9 cellular contexts compared by ENCODE assay signal in genomic region chr12:98154850-98155249, GRCh38.
DNase-seq lines count a peak whose midpoint lies in the region; ATAC-seq and TF ChIP-seq lines count a peak whose summit lies in the region.
"Had no signal": no experiment of that assay in that cellular context is flagged by ENCODE, and none has a peak within 500 bp of the region (broad histone marks: within the 10 kb centered on the region; RNA-seq: fewer than 3 reads in every experiment).

No MANE protein-coding gene starts in this region.

- no peaks in the 10 kb centered on the region for H3K9me3 ChIP-seq in MG63
- no peaks in the 10 kb centered on the region for H3K9me3 ChIP-seq in osteoblast (ENCODE audit: low read depth, low read length)

- H3K79me2 ChIP-seq in osteoblast (ENCODE audit: insufficient read depth, low read length): no peaks in the 10 kb centered on the region

- H3K36me3 ChIP-seq in MG63: no peaks in the 10 kb centered on the region
- no peaks in the 10 kb centered on the region for H3K36me3 ChIP-seq in osteoblast (ENCODE audit: insufficient read depth, low read length)

- peak; percentile 21 for TF ChIP-seq CTCF in mesothelial cell of epicardium (IDR thresholded peaks at IDR 0.05; ENCODE audit: unreplicated experiment)
- TF ChIP-seq CTCF in osteoblast (IDR thresholded peaks at IDR 0.05; ENCODE audit: extremely low read depth, low read depth, low read length): no peak

- no peak overlapping the region for H3K4me3 Mint-ChIP-seq in mesothelial cell of epicardium

- H3K4me2 ChIP-seq in osteoblast (ENCODE audit: insufficient read depth, low read length): no peak overlapping the region

- H3K36me3 Mint-ChIP-seq in mesothelial cell of epicardium: no peaks in the 10 kb centered on the region

- DNase-seq in ELF-1 (ENCODE audit: low read depth, low spot score): peak; percentile 29
- DNase-seq in NCI-H2107 treated with DMSO at 0.1 percent for 48 hours (lab: John Stamatoyannopoulos, UW; ENCODE audit: unreplicated experiment): peak; percentile 92
- peak; percentile 85 for DNase-seq in astrocyte of the hippocampus (ENCODE audit: low read depth, low spot score)
- DNase-seq in mesothelial cell of epicardium (ENCODE audit: low spot score in 2 of 2, unreplicated experiment in 2 of 2): peak in 1 of 2 experiments; percentile 42
- no peak for DNase-seq in MG63
- DNase-seq in midbrain (lab: John Stamatoyannopoulos, UW): no peak
- no peak for DNase-seq in osteoblast (ENCODE audit: insufficient read length, low spot score, missing footprints)
- DNase-seq: activated CD4-positive, alpha-beta T cell treated with anti-CD3 and anti-CD28 coated beads for 4 hours had no signal

- no peaks in the 10 kb centered on the region; the same call in 1 of the 2 replicates for H3K27me3 ChIP-seq in MG63
- H3K27me3 ChIP-seq in osteoblast (ENCODE audit: insufficient read depth, low read length): no peaks in the 10 kb centered on the region

- H3K9me3 Mint-ChIP-seq in mesothelial cell of epicardium: no peaks in the 10 kb centered on the region

- no peaks in the 10 kb centered on the region for H4K20me1 ChIP-seq in osteoblast (ENCODE audit: insufficient read depth, low read length)

- no peak overlapping the region for H3K27ac ChIP-seq in osteoblast (ENCODE audit: low read depth, low read length)

- H3K4me3 ChIP-seq in MG63: no peak overlapping the region
- H3K4me3 ChIP-seq in osteoblast (ENCODE audit: insufficient read depth, low read length): no peak overlapping the region

- H2AFZ ChIP-seq in osteoblast (ENCODE audit: low read length): no peak overlapping the region

- no peaks in the 10 kb centered on the region for H3K4me1 ChIP-seq in osteoblast (ENCODE audit: insufficient read depth, low read length)

- peaks cover 10% of the 10 kb centered on the region for H3K4me1 Mint-ChIP-seq in mesothelial cell of epicardium

- H3K27ac Mint-ChIP-seq in mesothelial cell of epicardium: no peak overlapping the region

- ATAC-seq in GM18517 (IDR thresholded peaks at IDR 0.05; ENCODE audit: unreplicated experiment): no peak

- H3K27me3 Mint-ChIP-seq in mesothelial cell of epicardium (ENCODE audit: low read depth): no peaks in the 10 kb centered on the region

Comparison
In these comparisons a context has a peak if more than half of its experiments do, and no peak if none do; other contexts are left out.
1. DNase-seq: peak in ELF-1 (single experiment), NCI-H2107 treated with DMSO at 0.1 percent for 48 hours (single experiment) and astrocyte of the hippocampus (single experiment); none in MG63 (single experiment), midbrain (single experiment) and osteoblast (single experiment).